ENCODE assay signal across 1 cellular context in the genomic region with DNA sequence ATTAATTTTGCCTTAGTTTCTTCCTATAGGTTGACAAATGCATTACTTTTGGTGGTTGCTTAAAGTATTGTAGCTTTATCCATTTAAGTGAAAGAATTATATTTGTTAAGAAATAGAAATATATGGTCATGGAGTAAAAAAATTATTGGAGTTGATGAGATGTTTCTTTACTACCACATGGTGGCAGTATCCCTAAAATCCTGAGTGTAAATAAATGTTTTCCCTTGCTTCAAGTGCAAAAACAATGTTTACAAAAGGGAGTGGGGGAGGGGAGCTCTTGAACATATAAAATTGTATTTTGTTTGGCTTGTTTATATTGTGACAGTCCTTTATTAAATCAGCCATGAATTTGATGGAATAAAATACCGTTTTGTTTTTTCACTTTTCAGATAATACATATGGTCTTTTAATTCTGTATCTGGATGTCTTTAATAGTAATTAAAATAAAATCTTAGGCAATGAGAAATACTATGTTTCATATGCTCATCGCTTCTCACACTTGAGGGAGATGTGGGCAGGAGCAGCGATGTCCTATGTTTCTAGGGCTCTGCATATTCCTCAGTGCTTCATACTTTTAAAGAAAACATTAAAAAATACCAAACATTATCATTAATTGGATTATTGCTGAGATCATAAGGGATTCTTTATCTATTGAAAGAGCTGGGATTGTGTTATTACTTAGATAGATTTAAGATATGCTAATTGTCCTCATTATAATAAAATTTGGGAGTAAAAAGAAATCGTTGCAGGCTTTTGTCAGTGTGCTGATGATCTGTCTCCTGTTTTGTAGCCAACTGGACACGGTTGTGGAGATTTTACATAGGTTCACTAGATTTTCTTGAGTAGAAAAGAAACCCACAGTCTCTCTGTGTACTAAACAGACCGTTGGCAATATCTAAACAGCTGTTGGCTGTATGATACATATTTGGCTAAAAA.
TF ChIP-seq lines count a peak whose summit lies in the region.

No MANE protein-coding gene starts in this region.

TF ChIP-seq in endothelial cell of umbilical vein, 7 proteins besides CTCF, POLR2A, EP300 and RAD21 (continued from another document):
- TF ChIP-seq POLR2AphosphoS5 (IDR thresholded peaks at IDR 0.05; ENCODE audit: insufficient read depth, low read depth, low read length): no peak
